ENCODE assay signal across 12 cellular contexts in genomic region chr10:12628153-12628552, GRCh38.
DNase-seq lines count a peak whose midpoint lies in the region; ATAC-seq, FAIRE-seq and TF ChIP-seq lines count a peak whose summit lies in the region.
"Had no signal": no experiment of that assay in that cellular context is flagged by ENCODE, and none has a peak within 500 bp of the region (broad histone marks: within the 10 kb centered on the region; RNA-seq: fewer than 3 reads in every experiment).

No MANE protein-coding gene starts in this region.

- no peak for TF ChIP-seq POLR2A in transverse colon (IDR thresholded peaks at IDR 0.05)

- H3K36me3 ChIP-seq in kidney (ENCODE audit: control insufficient read depth in 1 of 2, insufficient read depth in 2 of 2, low read length in 2 of 2), result no peaks in the 10 kb centered on the region
- H3K36me3 ChIP-seq in transverse colon, result no peaks in the 10 kb centered on the region
- no peaks in the 10 kb centered on the region for H3K36me3 ChIP-seq in osteoblast (ENCODE audit: insufficient read depth, low read length)

- DNase-seq in kidney (no peak), transverse colon (no peak), NCI-H146 treated with DMSO at 0.1 percent for 48 hours (lab: John Stamatoyannopoulos, UW; ENCODE audit: unreplicated experiment) (no peak), frontal cortex (ENCODE audit: low spot score in 2 of 2) (no peak), osteoblast (ENCODE audit: insufficient read length, low spot score, missing footprints) (no peak)
- DNase-seq: Calu3 had no signal

- FAIRE-seq in kidney (lab: Jason Lieb, UNC) (peak; percentile 64), frontal cortex (lab: Jason Lieb, UNC) (no peak)

- H3K4me3 ChIP-seq in kidney (ENCODE audit: low read length in 2 of 2), result peak overlapping the region; percentile 24 to 35
- H3K4me3 ChIP-seq in transverse colon, result no peak overlapping the region
- H3K4me3 ChIP-seq in osteoblast (ENCODE audit: insufficient read depth, low read length), result no peak overlapping the region
- H3K4me3 ChIP-seq: GM23338 had no signal

- H3K4me1 ChIP-seq in kidney (ENCODE audit: control insufficient read depth in 1 of 2, insufficient read depth in 1 of 2, low read depth in 1 of 2, low read length in 2 of 2) (peaks cover 5 to 18% of the 10 kb centered on the region in 2 donors), transverse colon (peaks cover 2 to 46% (median 32%) of the 10 kb centered on the region in 4 donors), osteoblast (ENCODE audit: insufficient read depth, low read length) (no peaks in the 10 kb centered on the region)

- H3K4me2 ChIP-seq in osteoblast (ENCODE audit: insufficient read depth, low read length), result no peak overlapping the region
- H3K4me2 ChIP-seq: GM23338, KMS-11 had no signal

- in situ Hi-C loops in transverse colon (cut with MboI; ENCODE audit: low pct_ligation_motif_present in 1 of 4, low pct_unique_long_range_greater_than_20kb in 1 of 4, low sequenced_read_pairs in 3 of 4), result no loop called here

- TF ChIP-seq EP300 in transverse colon (IDR thresholded peaks at IDR 0.05; ENCODE audit: low read depth), result no peak

- no peaks in the 10 kb centered on the region for H4K20me1 ChIP-seq in osteoblast (ENCODE audit: insufficient read depth, low read length)

- no peaks in the 10 kb centered on the region for H3K79me2 ChIP-seq in osteoblast (ENCODE audit: insufficient read depth, low read length)

- H2AFZ ChIP-seq in osteoblast (ENCODE audit: low read length), result no peak overlapping the region
- H2AFZ ChIP-seq: GM23338 had no signal

- no peak for TF ChIP-seq CTCF in kidney (IDR thresholded peaks at IDR 0.05; ENCODE audit: borderline replicate concordance, extremely low read depth, insufficient read depth)
- TF ChIP-seq CTCF in transverse colon (IDR thresholded peaks at IDR 0.05), result no peak
- TF ChIP-seq CTCF in osteoblast (IDR thresholded peaks at IDR 0.05; ENCODE audit: extremely low read depth, low read depth, low read length), result no peak

- 74 to 76% methylated on average over 2 of the region's 2 CpGs for WGBS in transverse colon (ENCODE audit: low coverage in 1 of 2), 2 donors

- H3K27me3 ChIP-seq in transverse colon (no peaks in the 10 kb centered on the region), osteoblast (ENCODE audit: insufficient read depth, low read length) (no peaks in the 10 kb centered on the region)

- ATAC-seq in GM19463 (IDR thresholded peaks at IDR 0.05; ENCODE audit: unreplicated experiment), result peak; percentile 46
- ATAC-seq in HG03354 (IDR thresholded peaks at IDR 0.05; ENCODE audit: poor library complexity, severe bottlenecking, unreplicated experiment), result peak; percentile 71
- ATAC-seq: HCT116, Panc1 had no signal

- H3K27ac ChIP-seq in kidney (ENCODE audit: low read depth in 2 of 2, low read length in 2 of 2) (peak overlapping the region; percentile 11 to 80), transverse colon (peak overlapping the region; percentile 68 to 80 (median 75)), osteoblast (ENCODE audit: low read depth, low read length) (no peak overlapping the region)
- H3K27ac ChIP-seq: KMS-11 had no signal

- H3K9ac ChIP-seq in kidney (ENCODE audit: low read length in 2 of 2), result no peak overlapping the region
- H3K9ac ChIP-seq: KMS-11 had no signal

- intact Hi-C loops in kidney (cut with DNase I), result no loop called here
- intact Hi-C loops in transverse colon (cut with DNase I; ENCODE audit: low total_unique reads), result loop anchor here (10.0 kb wide), 1 partner anchor 173 kb away; no protein-coding TSS in a partner anchor

- H3K9me3 ChIP-seq in kidney (ENCODE audit: control insufficient read depth in 1 of 2, low read length in 2 of 2) (no peaks in the 10 kb centered on the region), transverse colon (no peaks in the 10 kb centered on the region), osteoblast (ENCODE audit: low read depth, low read length) (no peaks in the 10 kb centered on the region)

Comparison
In these comparisons a context has a peak if more than half of its experiments do, and no peak if none do; other contexts are left out.
1. H3K4me3 ChIP-seq: peak in kidney (2 of 2); none in transverse colon (0 of 4) and osteoblast (single experiment).